11 cellular contexts compared by ENCODE assay signal in genomic region chr18:32258148-32258547, GRCh38.
DNase-seq lines count a peak whose midpoint lies in the region; ATAC-seq and TF ChIP-seq lines count a peak whose summit lies in the region.
"Had no signal": no experiment of that assay in that cellular context is flagged by ENCODE, and none has a peak within 500 bp of the region (broad histone marks: within the 10 kb centered on the region; RNA-seq: fewer than 3 reads in every experiment).

No MANE protein-coding gene starts in this region.

- H3K27me3 ChIP-seq in colonic mucosa (no peaks in the 10 kb centered on the region), right lobe of liver (no peaks in the 10 kb centered on the region)
- H3K27me3 ChIP-seq: BLaER1 treated with 17β-estradiol and CSF1 and Interleukin-3, amounts not matched to agents 10 nM and 100 nM had no signal

- intact Hi-C loops in colonic mucosa (cut with DNase I), result no loop called here
- intact Hi-C loops in left colon (cut with DNase I, micrococcal nuclease), result no loop called here
- intact Hi-C loops in right lobe of liver (cut with DNase I), result no loop called here

- H3K36me3 ChIP-seq in colonic mucosa, result no peaks in the 10 kb centered on the region
- H3K36me3 ChIP-seq in right lobe of liver, result no peaks in the 10 kb centered on the region
- H3K36me3 ChIP-seq: BLaER1 treated with 17β-estradiol and CSF1 and Interleukin-3, amounts not matched to agents 10 nM and 100 nM had no signal

- 38% methylated on average over 2 of the region's 2 CpGs for WGBS in right lobe of liver (ENCODE audit: insufficient coverage, low coverage, low lambda C conversion rate, missing lambda C conversion rate)

- TF ChIP-seq CTCF in colonic mucosa (IDR thresholded peaks at IDR 0.05), result no peak
- TF ChIP-seq CTCF in right lobe of liver (IDR thresholded peaks at IDR 0.05), result no peak

- H3K27ac ChIP-seq in colonic mucosa, result peak overlapping the region; percentile 22
- H3K27ac ChIP-seq in right lobe of liver, result no peak overlapping the region

- DNase-seq in colonic mucosa (no peak), left colon (no peak), right lobe of liver (no peak), NCI-H526 treated with DMSO at 0.1 percent for 48 hours (lab: John Stamatoyannopoulos, UW) (no peak)
- DNase-seq: Calu3; CD8-positive, alpha-beta T cell; DMS79 treated with DMSO at 0.1 percent for 48 hours; H9 had no signal

- H3K9ac ChIP-seq in colonic mucosa (ENCODE audit: low read depth in 2 of 2, low read length in 2 of 2), result no peak overlapping the region
- H3K9ac ChIP-seq: BLaER1 treated with 17β-estradiol and CSF1 and Interleukin-3, amounts not matched to agents 10 nM and 100 nM had no signal

- H3K4me3 ChIP-seq in colonic mucosa (no peak overlapping the region), right lobe of liver (no peak overlapping the region)
- H3K4me3 ChIP-seq: BLaER1 treated with 17β-estradiol and CSF1 and Interleukin-3, amounts not matched to agents 10 nM and 100 nM had no signal

- ATAC-seq in left colon (peak; percentile 76), right lobe of liver (peak; percentile 91 to 98 (median 94)), HG03378 (IDR thresholded peaks at IDR 0.05; ENCODE audit: unreplicated experiment) (no peak), HG03460 (IDR thresholded peaks at IDR 0.05; ENCODE audit: unreplicated experiment) (no peak)
- ATAC-seq: CD8-positive, alpha-beta T cell had no signal

- no peaks in the 10 kb centered on the region for H3K4me1 ChIP-seq in colonic mucosa
- peaks cover 0 to 13% (median 4%) of the 10 kb centered on the region in 4 donors for H3K4me1 ChIP-seq in right lobe of liver

- TF ChIP-seq POLR2A in right lobe of liver (IDR thresholded peaks at IDR 0.05), result no peak

- no peaks in the 10 kb centered on the region for H3K9me3 ChIP-seq in colonic mucosa
- H3K9me3 ChIP-seq in right lobe of liver, result no peaks in the 10 kb centered on the region
- H3K9me3 ChIP-seq: BLaER1 treated with 17β-estradiol and CSF1 and Interleukin-3, amounts not matched to agents 10 nM and 100 nM had no signal

Comparison
In these comparisons a context has a peak if more than half of its experiments do, and no peak if none do; other contexts are left out.
1. ATAC-seq: peak in left colon (single experiment) and right lobe of liver (4 of 4); none in HG03378 (single experiment) and HG03460 (single experiment).